Comparison of ENCODE assay signal across 1 cellular context in the genomic region with DNA sequence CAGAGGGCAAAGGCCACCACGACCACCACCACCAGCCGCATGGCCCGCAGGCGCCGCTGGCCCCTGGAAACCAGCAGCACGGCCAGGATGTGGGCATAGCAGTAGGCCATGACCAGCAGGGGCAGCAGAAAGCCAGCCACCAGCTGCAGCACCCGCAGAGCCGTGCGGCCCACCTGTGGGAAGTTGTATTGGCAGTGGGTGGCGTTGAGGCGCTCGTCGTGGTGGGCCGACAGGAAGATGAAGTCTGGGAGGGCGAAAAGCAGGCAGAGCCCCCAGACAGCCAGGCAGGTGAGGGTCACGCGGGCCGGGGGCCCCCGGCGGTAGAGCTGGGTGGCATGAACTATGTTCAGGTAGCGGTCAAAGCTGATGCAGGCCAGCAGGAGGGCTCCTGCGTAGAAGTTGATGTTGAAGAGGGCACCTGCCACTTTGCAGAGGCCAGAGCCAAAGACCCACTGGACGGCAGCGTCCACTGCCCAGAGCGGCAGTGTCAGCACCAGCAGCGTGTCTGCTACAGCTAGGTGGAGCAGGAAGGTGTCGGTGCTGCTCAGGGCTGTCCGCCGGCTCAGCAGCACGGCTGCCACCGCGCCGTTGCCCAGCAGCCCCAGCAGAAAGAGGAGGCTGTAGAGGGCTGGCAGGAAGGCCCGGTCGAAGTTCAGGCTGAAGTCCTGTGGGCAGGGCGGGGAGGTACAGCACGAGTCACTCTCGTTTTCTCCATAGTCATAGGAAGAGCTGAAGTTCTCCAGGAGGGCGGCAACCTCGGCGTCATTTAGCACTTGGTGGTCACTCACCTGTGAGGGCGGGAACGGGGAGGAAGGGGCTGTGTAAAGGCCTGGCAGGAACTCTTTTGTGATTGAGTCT.
TF ChIP-seq lines count a peak whose summit lies in the region.

No MANE protein-coding gene starts in this region.

TF ChIP-seq in GM23338, 12 proteins besides CTCF, POLR2A, EP300 and RAD21 (continued from another document):
- TF ChIP-seq, protein P1, sequence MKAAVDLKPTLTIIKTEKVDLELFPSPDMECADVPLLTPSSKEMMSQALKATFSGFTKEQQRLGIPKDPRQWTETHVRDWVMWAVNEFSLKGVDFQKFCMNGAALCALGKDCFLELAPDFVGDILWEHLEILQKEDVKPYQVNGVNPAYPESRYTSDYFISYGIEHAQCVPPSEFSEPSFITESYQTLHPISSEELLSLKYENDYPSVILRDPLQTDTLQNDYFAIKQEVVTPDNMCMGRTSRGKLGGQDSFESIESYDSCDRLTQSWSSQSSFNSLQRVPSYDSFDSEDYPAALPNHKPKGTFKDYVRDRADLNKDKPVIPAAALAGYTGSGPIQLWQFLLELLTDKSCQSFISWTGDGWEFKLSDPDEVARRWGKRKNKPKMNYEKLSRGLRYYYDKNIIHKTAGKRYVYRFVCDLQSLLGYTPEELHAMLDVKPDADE (IDR thresholded peaks at IDR 0.05): no peak
- no peak for TF ChIP-seq NANOG (IDR thresholded peaks at IDR 0.05; ENCODE audit: borderline replicate concordance)
